8 cellular contexts compared by ENCODE assay signal in genomic region chr3:10189557-10190374, GRCh38. TPM values are rescaled to one million over a fixed set of nuclear protein-coding genes. Genes with fewer than 3 reads are reported as not detected.
DNase-seq lines count a peak whose midpoint lies in the region; ATAC-seq and TF ChIP-seq lines count a peak whose summit lies in the region.

No MANE protein-coding gene starts in this region.

- no peaks in the 10 kb centered on the region for H3K9me3 Mint-ChIP-seq in activated CD8-positive, alpha-beta memory T cell treated with anti-CD3 and anti-CD28 coated beads, Interleukin-2, amount 10 ng/mL, durations not matched to agents 7 days and 5 days (ENCODE audit: low read depth)
- H3K9me3 Mint-ChIP-seq in naive thymus-derived CD4-positive, alpha-beta T cell, result peaks cover 0 to 2% (median 0%) of the 10 kb centered on the region in 11 donors

- H3K36me3 ChIP-seq in naive thymus-derived CD4-positive, alpha-beta T cell (ENCODE audit: control insufficient read depth in 2 of 3, insufficient read depth in 3 of 3, low read length in 3 of 3), result no peaks in the 10 kb centered on the region

- POLR2A ChIA-PET in naive thymus-derived CD4-positive, alpha-beta T cell (lab: Charles Lee), result interaction anchor here (1.1 to 1.3 kb wide), 3 partner anchors 10 to 19 kb away, joined by 3 to 4 read pairs (median 3); no protein-coding TSS in a partner anchor

- no peaks in the 10 kb centered on the region for H3K36me3 Mint-ChIP-seq in activated CD8-positive, alpha-beta memory T cell treated with anti-CD3 and anti-CD28 coated beads, Interleukin-2, amount 10 ng/mL, durations not matched to agents 7 days and 5 days
- H3K36me3 Mint-ChIP-seq in naive thymus-derived CD4-positive, alpha-beta T cell, result peaks cover 0 to 36% (median 0%) of the 10 kb centered on the region in 5 donors

- no peaks in the 10 kb centered on the region for H3K9me3 ChIP-seq in naive thymus-derived CD4-positive, alpha-beta T cell (ENCODE audit: control insufficient read depth in 2 of 3, low read length in 3 of 3)

- H3K4me1 Mint-ChIP-seq in activated CD8-positive, alpha-beta memory T cell treated with anti-CD3 and anti-CD28 coated beads, Interleukin-2, amount 10 ng/mL, durations not matched to agents 7 days and 5 days, result peaks cover 75% of the 10 kb centered on the region
- peaks cover 58 to 90% (median 81%) of the 10 kb centered on the region in 7 donors for H3K4me1 Mint-ChIP-seq in naive thymus-derived CD4-positive, alpha-beta T cell

- intact Hi-C loops in naive thymus-derived CD4-positive, alpha-beta T cell (cut with micrococcal nuclease), result loop anchor here (1.0 kb wide), 2 partner anchors 10 to 39 kb away; no protein-coding TSS in a partner anchor

- ATAC-seq in activated CD8-positive, alpha-beta memory T cell treated with anti-CD3 and anti-CD28 coated beads, Interleukin-2, amount 10 ng/mL, durations not matched to agents 7 days and 5 days, result peak; percentile 47
- peak; percentile 57 for ATAC-seq in naive thymus-derived CD4-positive, alpha-beta T cell
- ATAC-seq in HG02970 (IDR thresholded peaks at IDR 0.05; ENCODE audit: low FRiP score, unreplicated experiment), result no peak
- no peak for ATAC-seq in GM19023 (IDR thresholded peaks at IDR 0.05; ENCODE audit: unreplicated experiment)
- no peak for ATAC-seq in GM21619 (IDR thresholded peaks at IDR 0.05; ENCODE audit: unreplicated experiment)

- no peak overlapping the region for H3K4me3 ChIP-seq in epithelial cell of esophagus (ENCODE audit: low read length)
- H3K4me3 ChIP-seq in naive thymus-derived CD4-positive, alpha-beta T cell (ENCODE audit: low read length), result peak overlapping the region; percentile 24

- peak overlapping the region; percentile 80 for H3K27ac Mint-ChIP-seq in activated CD8-positive, alpha-beta memory T cell treated with anti-CD3 and anti-CD28 coated beads, Interleukin-2, amount 10 ng/mL, durations not matched to agents 7 days and 5 days
- H3K27ac Mint-ChIP-seq in naive thymus-derived CD4-positive, alpha-beta T cell, result peak overlapping the region; percentile 31 to 98 (median 71)

- peak; percentile 22 for TF ChIP-seq CTCF in epithelial cell of esophagus (IDR thresholded peaks at IDR 0.05; ENCODE audit: insufficient read depth, low read depth, low read length, missing control alignments)

- peak; percentile 57 for DNase-seq in activated CD8-positive, alpha-beta memory T cell treated with anti-CD3 and anti-CD28 coated beads, Interleukin-2, amount 10 ng/mL, durations not matched to agents 7 days and 5 days
- no peak for DNase-seq in activated CD8-positive, alpha-beta memory T cell treated with anti-CD3 and anti-CD28 coated beads, Interleukin-2, amount 50 U/mL, for 4 hours
- DNase-seq in UCSD-AML1 (lab: John Stamatoyannopoulos, UW; ENCODE audit: unreplicated experiment), result peak; percentile 92
- peak; percentile 97 for DNase-seq in epithelial cell of esophagus (ENCODE audit: low read depth)
- peak in 2 of 9 donors; percentile 10 to 21 for DNase-seq in naive thymus-derived CD4-positive, alpha-beta T cell

- H3K27ac ChIP-seq in naive thymus-derived CD4-positive, alpha-beta T cell (ENCODE audit: low read depth, low read length), result peak overlapping the region; percentile 40

- no peaks in the 10 kb centered on the region for H3K27me3 Mint-ChIP-seq in activated CD8-positive, alpha-beta memory T cell treated with anti-CD3 and anti-CD28 coated beads, Interleukin-2, amount 10 ng/mL, durations not matched to agents 7 days and 5 days
- H3K27me3 Mint-ChIP-seq in naive thymus-derived CD4-positive, alpha-beta T cell, result no peaks in the 10 kb centered on the region

- CTCF ChIA-PET in activated CD8-positive, alpha-beta memory T cell treated with anti-CD3 and anti-CD28 coated beads, Interleukin-2, amount 10 ng/mL, durations not matched to agents 7 days and 5 days (lab: Charles Lee), result interaction anchor here (0.7 to 4.3 kb wide), 4 partner anchors 14 to 33 kb away, joined by 3 to 24 read pairs (median 4); no protein-coding TSS in a partner anchor
- CTCF ChIA-PET in naive thymus-derived CD4-positive, alpha-beta T cell (lab: Charles Lee), result interaction anchor here (1.1 kb wide), 1 partner anchor 9 kb away, joined by 3 read pairs; no protein-coding TSS in a partner anchor

- peak overlapping the region; percentile 12 for H3K4me3 Mint-ChIP-seq in activated CD8-positive, alpha-beta memory T cell treated with anti-CD3 and anti-CD28 coated beads, Interleukin-2, amount 10 ng/mL, durations not matched to agents 7 days and 5 days
- peak overlapping the region; percentile 13 to 85 (median 66) for H3K4me3 Mint-ChIP-seq in naive thymus-derived CD4-positive, alpha-beta T cell

- H3K27me3 ChIP-seq in naive thymus-derived CD4-positive, alpha-beta T cell (ENCODE audit: control insufficient read depth in 2 of 2, insufficient read depth in 2 of 2, low read length in 2 of 2), result no peaks in the 10 kb centered on the region

- peaks cover 78 to 79% of the 10 kb centered on the region in 2 donors for H3K4me1 ChIP-seq in naive thymus-derived CD4-positive, alpha-beta T cell (ENCODE audit: control insufficient read depth in 2 of 2, insufficient read depth in 2 of 2, low read length in 2 of 2)

RNA-seq across cellular contexts. Expression of gene IRAK2, which starts 25.0 kb away (rescaled TPM):
- 1 to 10 TPM; 3.0 to 9.1 TPM for total RNA-seq in activated CD8-positive, alpha-beta memory T cell treated with anti-CD3 and anti-CD28 coated beads, Interleukin-2, amount 10 ng/mL, durations not matched to agents 7 days and 5 days
- 1 to 10 TPM; 1.5 to 4.8 (median 2.3) TPM for total RNA-seq in naive thymus-derived CD4-positive, alpha-beta T cell
- polyA plus RNA-seq in naive thymus-derived CD4-positive, alpha-beta T cell, result 1 to 10 TPM; 2.3 to 3.8 TPM

RNA-seq across cellular contexts. Expression of gene VHL, which starts 48.2 kb away (rescaled TPM):
- 10 to 100 TPM; 68.2 to 75.7 TPM for total RNA-seq in activated CD8-positive, alpha-beta memory T cell treated with anti-CD3 and anti-CD28 coated beads, Interleukin-2, amount 10 ng/mL, durations not matched to agents 7 days and 5 days
- 10 to 100 TPM; 56.8 to 77.0 (median 67.0) TPM for total RNA-seq in naive thymus-derived CD4-positive, alpha-beta T cell
- polyA plus RNA-seq in naive thymus-derived CD4-positive, alpha-beta T cell, result 10 to 100 TPM; 16.7 to 34.6 TPM

RNA-seq across cellular contexts. Expression of gene TATDN2, which starts 58.5 kb away (rescaled TPM):
- 10 to 100 TPM; 60.2 to 67.1 TPM for total RNA-seq in activated CD8-positive, alpha-beta memory T cell treated with anti-CD3 and anti-CD28 coated beads, Interleukin-2, amount 10 ng/mL, durations not matched to agents 7 days and 5 days
- total RNA-seq in naive thymus-derived CD4-positive, alpha-beta T cell, result 10 to 100 TPM; 52.9 to 88.8 (median 71.6) TPM
- 10 to 100 TPM; 12.9 to 26.8 TPM for polyA plus RNA-seq in naive thymus-derived CD4-positive, alpha-beta T cell

Comparison
In these comparisons a context has a peak if more than half of its experiments do, and no peak if none do; other contexts are left out.
1. ATAC-seq: peak in activated CD8-positive, alpha-beta memory T cell treated with anti-CD3 and anti-CD28 coated beads, Interleukin-2, amount 10 ng/mL, durations not matched to agents 7 days and 5 days (single experiment) and naive thymus-derived CD4-positive, alpha-beta T cell (single experiment); none in HG02970 (single experiment), GM19023 (single experiment) and GM21619 (single experiment).